Comparison of ENCODE assay signal across 1 cellular context in genomic region chr15:74390552-74391288, GRCh38.
TF ChIP-seq lines count a peak whose summit lies in the region.

No MANE protein-coding gene starts in this region.

TF ChIP-seq in K562, 482 proteins besides CTCF, POLR2A, EP300 and RAD21 (continued from another document):
- TF ChIP-seq CHD7 (IDR thresholded peaks at IDR 0.05; ENCODE audit: low read depth, low read length) (no peak), PHB (CRISPR knock-in tag; IDR thresholded peaks at IDR 0.05) (no peak), ATF3 (IDR thresholded peaks at IDR 0.05) (peak; percentile 11; the same call in 1 of the 2 replicates), ATF3 (CRISPR knock-in tag; conservative IDR thresholded peaks at IDR 0.05) (no peak), THAP7 (CRISPR knock-in tag; IDR thresholded peaks at IDR 0.05) (no peak), MCM2 (IDR thresholded peaks at IDR 0.05; ENCODE audit: low read depth) (no peak)
TF ChIP-seq in K562: peak in this region for 42.
